ENCODE assay signal across 17 cellular contexts in genomic region chr1:82110366-82111254, GRCh38.
DNase-seq lines count a peak whose midpoint lies in the region; TF ChIP-seq lines count a peak whose summit lies in the region.
"Had no signal": no experiment of that assay in that cellular context is flagged by ENCODE, and none has a peak within 500 bp of the region (broad histone marks: within the 10 kb centered on the region; RNA-seq: fewer than 3 reads in every experiment).

No MANE protein-coding gene starts in this region.

- DNase-seq in NCI-H2081 (lab: John Stamatoyannopoulos, UW): peak; percentile 39 to 78
- peak; percentile 44 to 47 for DNase-seq in SHP77 (lab: John Stamatoyannopoulos, UW)
- peak; percentile 47 for DNase-seq in left kidney (ENCODE audit: low read depth, low spot score)
- DNase-seq in NCI-H524 (lab: John Stamatoyannopoulos, UW): no peak
- no peak for DNase-seq in effector memory CD4-positive, alpha-beta T cell
- DNase-seq in head of caudate nucleus: no peak
- DNase-seq in GM13976 (ENCODE audit: low spot score): no peak
- DNase-seq: activated CD8-positive, alpha-beta memory T cell treated with anti-CD3 and anti-CD28 coated beads for 24 hours; activated naive CD4-positive, alpha-beta T cell treated with Interleukin-2 at 50 U/mL for 16 hours; body of pancreas; DND-41; effector CD4-positive, alpha-beta T cell; foreskin melanocyte; H7; stimulated activated CD4-positive, alpha-beta T cell treated with anti-CD3 and anti-CD28 coated beads, Interleukin-12 subunit alpha, Interleukin-12 subunit beta, amount 100 ng/mL, for 4 hours had no signal

- no peaks in the 10 kb centered on the region for H3K36me3 ChIP-seq in HEK293 (ENCODE audit: control insufficient read depth in 2 of 2, insufficient read depth in 1 of 2, low read length in 2 of 2)
- H3K36me3 ChIP-seq in effector memory CD4-positive, alpha-beta T cell (ENCODE audit: control insufficient read depth, insufficient read depth, low read length): no peaks in the 10 kb centered on the region

- CTCF ChIA-PET in HEK293 (lab: Yijun Ruan, JAX): no interaction called here

- H3K4me1 ChIP-seq in HEK293 (ENCODE audit: control insufficient read depth, insufficient read depth, low read length): peaks cover 12% of the 10 kb centered on the region
- no peaks in the 10 kb centered on the region for H3K4me1 ChIP-seq in effector memory CD4-positive, alpha-beta T cell (ENCODE audit: control insufficient read depth, insufficient read depth, low read length, poor library complexity, severe bottlenecking)

- TF ChIP-seq CTCF in HEK293 (tag by site-specific recombination; IDR thresholded peaks at IDR 0.05) (no peak), GM13976 (IDR thresholded peaks at IDR 0.05; ENCODE audit: borderline replicate concordance, control extremely low read depth, extremely low read depth, insufficient read depth, missing control alignments) (no peak)

- POLR2A ChIA-PET in HEK293 (lab: Yijun Ruan, JAX): no interaction called here

- H3K9me3 ChIP-seq in HEK293 (ENCODE audit: control insufficient read depth, insufficient read depth, low read depth, low read length): no peaks in the 10 kb centered on the region
- no peaks in the 10 kb centered on the region for H3K9me3 ChIP-seq in effector memory CD4-positive, alpha-beta T cell (ENCODE audit: control insufficient read depth, low read length)
- H3K9me3 ChIP-seq: body of pancreas had no signal

- H3K27me3 ChIP-seq in effector memory CD4-positive, alpha-beta T cell (replicated peaks; ENCODE audit: control insufficient read depth, insufficient read depth, low read length, poor library complexity, severe bottlenecking): no peaks in the 10 kb centered on the region
- H3K27me3 ChIP-seq: body of pancreas had no signal

- intact Hi-C loops in head of caudate nucleus (cut with DNase I): no loop called here

- in situ Hi-C loops in GM13976 (cut with MboI; ENCODE audit: low sequenced_read_pairs, unreplicated experiment): no loop called here

- H3K27ac ChIP-seq in HEK293 (ENCODE audit: extremely low read depth, low read depth, low read length): no peak overlapping the region
- no peak overlapping the region for H3K27ac ChIP-seq in effector memory CD4-positive, alpha-beta T cell (ENCODE audit: insufficient read depth, low read length, poor library complexity, severe bottlenecking)
- H3K27ac ChIP-seq: body of pancreas, VCaP had no signal

- H3K4me3 ChIP-seq in HEK293 (ENCODE audit: low read depth, low read length): no peak overlapping the region
- H3K4me3 ChIP-seq in effector memory CD4-positive, alpha-beta T cell (ENCODE audit: insufficient read depth, low read depth, low read length, poor library complexity, severe bottlenecking): no peak overlapping the region
- H3K4me3 ChIP-seq: body of pancreas had no signal

TF ChIP-seq in HEK293, 187 proteins besides CTCF, POLR2A, EP300 and RAD21:
- no peak for TF ChIP-seq ZNF514 (tag by site-specific recombination; IDR thresholded peaks at IDR 0.05)
- TF ChIP-seq MZF1 (tag by site-specific recombination; IDR thresholded peaks at IDR 0.05; ENCODE audit: borderline replicate concordance): peak; percentile 60; the same call in 1 of the 2 replicates
- no peak for TF ChIP-seq ZNF221 (tag by site-specific recombination; IDR thresholded peaks at IDR 0.05; ENCODE audit: borderline replicate concordance)
- TF ChIP-seq ZNF701 (tag by site-specific recombination; IDR thresholded peaks at IDR 0.05): no peak
- no peak for TF ChIP-seq RBAK (tag by site-specific recombination; IDR thresholded peaks at IDR 0.05)
- no peak for TF ChIP-seq ZBTB44 (tag by site-specific recombination; IDR thresholded peaks at IDR 0.05)
- TF ChIP-seq ZBTB10 (tag by site-specific recombination; IDR thresholded peaks at IDR 0.05): no peak
- TF ChIP-seq ZNF571 (tag by site-specific recombination; IDR thresholded peaks at IDR 0.05): no peak
- TF ChIP-seq ZNF202 (tag by site-specific recombination; IDR thresholded peaks at IDR 0.05; ENCODE audit: borderline replicate concordance): no peak
- TF ChIP-seq ZNF837 (tag by site-specific recombination; IDR thresholded peaks at IDR 0.05): no peak
- no peak for TF ChIP-seq ZBTB26 (tag by site-specific recombination; optimal IDR thresholded peaks at IDR 0.05)
- no peak for TF ChIP-seq ZNF16 (tag by site-specific recombination; IDR thresholded peaks at IDR 0.05; ENCODE audit: low read depth)
- TF ChIP-seq ZNF302 (tag by site-specific recombination; IDR thresholded peaks at IDR 0.05; ENCODE audit: low read depth): no peak
- peak; percentile 56 for TF ChIP-seq FEZF1 (tag by site-specific recombination; IDR thresholded peaks at IDR 0.05)

Comparison
In these comparisons a context has a peak if more than half of its experiments do, and no peak if none do; other contexts are left out.
1. DNase-seq: peak in NCI-H2081 (2 of 2), SHP77 (2 of 2) and left kidney (single experiment); none in NCI-H524 (0 of 2), effector memory CD4-positive, alpha-beta T cell (0 of 3), head of caudate nucleus (0 of 42) and GM13976 (single experiment).